Comparison of ENCODE assay signal across 24 cellular contexts in genomic region chr18:34723143-34723542, GRCh38. TPM values are rescaled to one million over a fixed set of nuclear protein-coding genes. Genes with fewer than 3 reads are reported as not detected.
A peak's percentile ranks its signal among the peaks of the same experiment; 100 is the strongest.
DNase-seq lines count a peak whose midpoint lies in the region; ATAC-seq and TF ChIP-seq lines count a peak whose summit lies in the region.
"Had no signal": no experiment of that assay in that cellular context is flagged by ENCODE, and none has a peak within 500 bp of the region (broad histone marks: within the 10 kb centered on the region; RNA-seq: fewer than 3 reads in every experiment).

No MANE protein-coding gene starts in this region.

- H3K4me1 ChIP-seq in naive thymus-derived CD4-positive, alpha-beta T cell (ENCODE audit: control insufficient read depth in 2 of 2, insufficient read depth in 2 of 2, low read length in 2 of 2) = no peaks in the 10 kb centered on the region
- H3K4me1 ChIP-seq: BE2C, upper lobe of left lung had no signal

- no peaks in the 10 kb centered on the region for H3K27me3 ChIP-seq in brain microvascular endothelial cell (replicated peaks)
- H3K27me3 ChIP-seq in naive thymus-derived CD4-positive, alpha-beta T cell (ENCODE audit: control insufficient read depth in 2 of 2, insufficient read depth in 2 of 2, low read length in 2 of 2) = no peaks in the 10 kb centered on the region
- H3K27me3 ChIP-seq: BE2C, upper lobe of left lung had no signal

- no peaks in the 10 kb centered on the region for H3K9me3 ChIP-seq in naive thymus-derived CD4-positive, alpha-beta T cell (ENCODE audit: control insufficient read depth in 2 of 3, low read length in 3 of 3)
- H3K9me3 ChIP-seq: BE2C, upper lobe of left lung had no signal

- POLR2A ChIA-PET in naive thymus-derived CD4-positive, alpha-beta T cell (lab: Charles Lee) = no interaction called here

- DNase-seq in NCI-H748 (lab: John Stamatoyannopoulos, UW; ENCODE audit: unreplicated experiment) = peak; percentile 32
- no peak for DNase-seq in NCI-H748 treated with DMSO at 0.1 percent for 48 hours (lab: John Stamatoyannopoulos, UW)
- DNase-seq in LHCN-M2 (ENCODE audit: low read depth) = peak; percentile 6
- DNase-seq in brain microvascular endothelial cell = no peak
- no peak for DNase-seq in naive thymus-derived CD4-positive, alpha-beta T cell
- DNase-seq in medulla oblongata (ENCODE audit: extremely low spot score) = no peak
- no peak for DNase-seq in NCI-H510A (lab: John Stamatoyannopoulos, UW)
- DNase-seq: activated CD4-positive, alpha-beta T cell treated with anti-CD3 and anti-CD28 coated beads, Interleukin-2, amount 50 U/mL, for 4 hours; activated CD4-positive, CD25-positive, alpha-beta regulatory T cell; activated naive CD4-positive, alpha-beta T cell treated with anti-CD3 and anti-CD28 coated beads, Interleukin-2, amount 50 U/mL, for 16 hours; BE2C; DMS79 treated with DMSO at 0.1 percent for 48 hours; HCEC 1CT; mammary epithelial cell; NCI-H146; NCI-H2171 treated with DMSO at 0.1 percent for 48 hours; NCI-H526; substantia nigra; upper lobe of left lung had no signal

- H3K4me3 ChIP-seq in brain microvascular endothelial cell (ENCODE audit: low read depth, low read length) = no peak overlapping the region
- no peak overlapping the region for H3K4me3 ChIP-seq in naive thymus-derived CD4-positive, alpha-beta T cell (ENCODE audit: low read length)
- H3K4me3 ChIP-seq: upper lobe of left lung had no signal

- H3K36me3 Mint-ChIP-seq in naive thymus-derived CD4-positive, alpha-beta T cell = no peaks in the 10 kb centered on the region
- H3K36me3 Mint-ChIP-seq: IgD-negative memory B cell had no signal

- in situ Hi-C loops in brain microvascular endothelial cell (cut with HindIII; ENCODE audit: low pct_ligation_motif_present, low sequenced_read_pairs) = no loop called here

- H3K9me3 Mint-ChIP-seq in naive thymus-derived CD4-positive, alpha-beta T cell = peaks cover 0 to 5% (median 2%) of the 10 kb centered on the region in 11 donors

- TF ChIP-seq CTCF in brain microvascular endothelial cell (IDR thresholded peaks at IDR 0.05; ENCODE audit: low read depth, low read length, missing control alignments) = peak; percentile 7

- peaks cover 2 to 32% (median 7%) of the 10 kb centered on the region in 5 donors for H3K27me3 Mint-ChIP-seq in naive thymus-derived CD4-positive, alpha-beta T cell
- H3K27me3 Mint-ChIP-seq: dendritic cell treated with granulocyte-macrophage colony-stimulating factor and Interleukin-4, amounts not matched to agents 40 ng/mL and 50 ng/mL, for 4 days; IgD-negative memory B cell; progenitor cell of endocrine pancreas had no signal

- CTCF ChIA-PET in naive thymus-derived CD4-positive, alpha-beta T cell (lab: Charles Lee) = no interaction called here

- no peak overlapping the region for H3K27ac Mint-ChIP-seq in naive thymus-derived CD4-positive, alpha-beta T cell
- H3K27ac Mint-ChIP-seq: dendritic cell treated with granulocyte-macrophage colony-stimulating factor and Interleukin-4, amounts not matched to agents 40 ng/mL and 50 ng/mL, for 4 days; IgD-negative memory B cell; progenitor cell of endocrine pancreas had no signal

- ATAC-seq in naive thymus-derived CD4-positive, alpha-beta T cell = peak; percentile 52
- ATAC-seq in GM21526 (IDR thresholded peaks at IDR 0.05; ENCODE audit: low FRiP score, unreplicated experiment) = no peak
- ATAC-seq: Right ventricle myocardium inferior had no signal

- no peaks in the 10 kb centered on the region for H3K4me1 Mint-ChIP-seq in naive thymus-derived CD4-positive, alpha-beta T cell
- H3K4me1 Mint-ChIP-seq: IgD-negative memory B cell had no signal

- no peak overlapping the region for H3K4me3 Mint-ChIP-seq in naive thymus-derived CD4-positive, alpha-beta T cell
- H3K4me3 Mint-ChIP-seq: dendritic cell treated with granulocyte-macrophage colony-stimulating factor and Interleukin-4, amounts not matched to agents 40 ng/mL and 50 ng/mL, for 4 days; IgD-negative memory B cell had no signal

- intact Hi-C loops in naive thymus-derived CD4-positive, alpha-beta T cell (cut with micrococcal nuclease) = no loop called here

- H3K36me3 ChIP-seq in brain microvascular endothelial cell (replicated peaks) = no peaks in the 10 kb centered on the region
- no peaks in the 10 kb centered on the region for H3K36me3 ChIP-seq in naive thymus-derived CD4-positive, alpha-beta T cell (ENCODE audit: control insufficient read depth in 2 of 3, insufficient read depth in 3 of 3, low read length in 3 of 3)
- H3K36me3 ChIP-seq: BE2C, upper lobe of left lung had no signal

- no peak overlapping the region for H3K27ac ChIP-seq in brain microvascular endothelial cell
- no peak overlapping the region for H3K27ac ChIP-seq in naive thymus-derived CD4-positive, alpha-beta T cell (ENCODE audit: low read depth, low read length)
- H3K27ac ChIP-seq: upper lobe of left lung had no signal

RNA-seq across cellular contexts. Expression of gene DTNA, which starts 13.0 kb away (rescaled TPM):
- 6.9 and 7.1 TPM in 2 replicates for total RNA-seq in LHCN-M2 (2014; rRNA removed)
- 3.4 TPM for polyA plus RNA-seq in LHCN-M2 (2012)
- total RNA-seq in naive thymus-derived CD4-positive, alpha-beta T cell = 1 to 10 TPM in 1 of 5 experiments, under 1 TPM in 3, not detected in 1; 0.49 to 1.5 (median 0.63) TPM
- not detected for polyA plus RNA-seq in naive thymus-derived CD4-positive, alpha-beta T cell
- polyA plus RNA-seq: IgD-negative memory B cell had no signal

Comparison
In these comparisons a context has a peak if more than half of its experiments do, and no peak if none do; other contexts are left out.
1. DNase-seq: peak in NCI-H748 (single experiment) and LHCN-M2 (single experiment); none in NCI-H748 treated with DMSO at 0.1 percent for 48 hours (single experiment), brain microvascular endothelial cell (single experiment), naive thymus-derived CD4-positive, alpha-beta T cell (0 of 9), medulla oblongata (single experiment) and NCI-H510A (single experiment).